Comparison of ENCODE assay signal across 12 cellular contexts in genomic region chr11:34223021-34223813, GRCh38.
DNase-seq lines count a peak whose midpoint lies in the region; ATAC-seq and TF ChIP-seq lines count a peak whose summit lies in the region.
"Had no signal": no experiment of that assay in that cellular context is flagged by ENCODE, and none has a peak within 500 bp of the region (broad histone marks: within the 10 kb centered on the region; RNA-seq: fewer than 3 reads in every experiment).

No MANE protein-coding gene starts in this region.

- H3K9me3 Mint-ChIP-seq in CD14-positive monocyte: no peaks in the 10 kb centered on the region
- H3K9me3 Mint-ChIP-seq: stimulated activated naive CD8-positive, alpha-beta T cell treated with anti-CD3 and anti-CD28 coated beads, Interleukin-15, Interleukin-2, amounts not matched to agents 100 ng/mL and 50 ng/mL, for 24 hours; T-cell had no signal

- H3K27ac ChIP-seq in upper lobe of right lung: no peak overlapping the region
- H3K27ac ChIP-seq: 22Rv1 had no signal

- no peaks in the 10 kb centered on the region for H3K36me3 ChIP-seq in upper lobe of right lung

- H3K4me3 Mint-ChIP-seq in CD14-positive monocyte: no peak overlapping the region
- H3K4me3 Mint-ChIP-seq: stimulated activated naive CD8-positive, alpha-beta T cell treated with anti-CD3 and anti-CD28 coated beads, Interleukin-15, Interleukin-2, amounts not matched to agents 100 ng/mL and 50 ng/mL, for 24 hours; T-cell had no signal

- H3K27me3 ChIP-seq in upper lobe of right lung: no peaks in the 10 kb centered on the region

- no peak for TF ChIP-seq CTCF in upper lobe of right lung (IDR thresholded peaks at IDR 0.05)
- TF ChIP-seq CTCF in CD14-positive monocyte (IDR thresholded peaks at IDR 0.05): no peak

- H3K4me3 ChIP-seq in upper lobe of right lung: no peak overlapping the region

- no peaks in the 10 kb centered on the region for H3K4me1 ChIP-seq in upper lobe of right lung

- no peaks in the 10 kb centered on the region for H3K27me3 Mint-ChIP-seq in CD14-positive monocyte (ENCODE audit: low read depth in 3 of 3)

- ATAC-seq in upper lobe of right lung (peak; percentile 31), HG02885 (IDR thresholded peaks at IDR 0.05; ENCODE audit: poor library complexity, unreplicated experiment) (no peak)
- ATAC-seq: T-cell had no signal

- no peaks in the 10 kb centered on the region for H3K9me3 ChIP-seq in upper lobe of right lung

- H3K36me3 Mint-ChIP-seq in CD14-positive monocyte: no peaks in the 10 kb centered on the region
- H3K36me3 Mint-ChIP-seq: T-cell had no signal

- peak; percentile 48 for DNase-seq in DMS 273 (lab: John Stamatoyannopoulos, UW; ENCODE audit: unreplicated experiment)
- no peak for DNase-seq in DMS 273 treated with DMSO at 0.1 percent for 48 hours (lab: John Stamatoyannopoulos, UW)
- DNase-seq in cerebellar cortex (ENCODE audit: low spot score): peak; percentile 11
- peak; percentile 30 for DNase-seq in medulla oblongata (ENCODE audit: extremely low spot score)
- no peak for DNase-seq in upper lobe of right lung
- DNase-seq in CD14-positive monocyte (ENCODE audit: low spot score): no peak
- no peak for DNase-seq in activated CD8-positive, alpha-beta memory T cell treated with anti-CD3 and anti-CD28 coated beads for 24 hours
- DNase-seq: NCI-H1092, T-cell had no signal

- H3K4me1 Mint-ChIP-seq in CD14-positive monocyte: peaks cover 6% of the 10 kb centered on the region
- H3K4me1 Mint-ChIP-seq: T-cell had no signal

- H3K27ac Mint-ChIP-seq in CD14-positive monocyte: no peak overlapping the region
- H3K27ac Mint-ChIP-seq: stimulated activated naive CD8-positive, alpha-beta T cell treated with anti-CD3 and anti-CD28 coated beads, Interleukin-15, Interleukin-2, amounts not matched to agents 100 ng/mL and 50 ng/mL, for 24 hours; T-cell had no signal

- intact Hi-C loops in upper lobe of right lung (cut with DNase I) (no loop called here), CD14-positive monocyte (cut with micrococcal nuclease) (no loop called here)

Comparison
In these comparisons a context has a peak if more than half of its experiments do, and no peak if none do; other contexts are left out.
1. DNase-seq: peak in DMS 273 (single experiment), cerebellar cortex (single experiment) and medulla oblongata (single experiment); none in DMS 273 treated with DMSO at 0.1 percent for 48 hours (single experiment), upper lobe of right lung (single experiment), CD14-positive monocyte (single experiment) and activated CD8-positive, alpha-beta memory T cell treated with anti-CD3 and anti-CD28 coated beads for 24 hours (single experiment).